8 cellular contexts compared by ENCODE assay signal in genomic region chr14:22471545-22472121, GRCh38.
DNase-seq lines count a peak whose midpoint lies in the region; TF ChIP-seq lines count a peak whose summit lies in the region.

No MANE protein-coding gene starts in this region.

- no peaks in the 10 kb centered on the region for H3K79me2 ChIP-seq in osteoblast (ENCODE audit: insufficient read depth, low read length)

- no peaks in the 10 kb centered on the region for H4K20me1 ChIP-seq in osteoblast (ENCODE audit: insufficient read depth, low read length)

- DNase-seq in EL, result peak; percentile 18
- peak; percentile 78 for DNase-seq in NCI-H69 (lab: John Stamatoyannopoulos, UW)
- DNase-seq in fibroblast of mammary gland (ENCODE audit: low read depth), result peak; percentile 37
- peak; percentile 82 for DNase-seq in osteoblast (ENCODE audit: insufficient read length, low spot score, missing footprints)
- DNase-seq in stimulated activated CD4-positive, alpha-beta T cell treated with anti-CD3 and anti-CD28 coated beads, Interleukin-12 subunit alpha, Interleukin-12 subunit beta, amount 100 ng/mL, for 4 hours, result no peak
- DNase-seq in NCI-H146 (lab: John Stamatoyannopoulos, UW), result no peak
- DNase-seq in KG1 (lab: John Stamatoyannopoulos, UW), result no peak
- no peak for DNase-seq in DMS53 (lab: John Stamatoyannopoulos, UW)

- H3K4me2 ChIP-seq in osteoblast (ENCODE audit: insufficient read depth, low read length), result no peak overlapping the region

- peak; percentile 46 for TF ChIP-seq CTCF in fibroblast of mammary gland (conservative IDR thresholded peaks at IDR 0.05; ENCODE audit: control insufficient read depth, insufficient read depth, low read depth, low read length)
- TF ChIP-seq CTCF in osteoblast (IDR thresholded peaks at IDR 0.05; ENCODE audit: extremely low read depth, low read depth, low read length), result peak; percentile 54

- H3K4me3 ChIP-seq in fibroblast of mammary gland (ENCODE audit: control insufficient read depth, low read depth, low read length) (no peak overlapping the region), osteoblast (ENCODE audit: insufficient read depth, low read length) (no peak overlapping the region)

- H3K27ac ChIP-seq in osteoblast (ENCODE audit: low read depth, low read length), result no peak overlapping the region

- no peaks in the 10 kb centered on the region for H3K9me3 ChIP-seq in osteoblast (ENCODE audit: low read depth, low read length)

- peaks cover 15% of the 10 kb centered on the region for H3K27me3 ChIP-seq in osteoblast (ENCODE audit: insufficient read depth, low read length)

- H3K4me1 ChIP-seq in osteoblast (ENCODE audit: insufficient read depth, low read length), result peaks cover 6% of the 10 kb centered on the region

- H2AFZ ChIP-seq in osteoblast (ENCODE audit: low read length), result no peak overlapping the region

- no peaks in the 10 kb centered on the region for H3K36me3 ChIP-seq in osteoblast (ENCODE audit: insufficient read depth, low read length)

Comparison
In these comparisons a context has a peak if more than half of its experiments do, and no peak if none do; other contexts are left out.
1. DNase-seq: peak in EL (single experiment), NCI-H69 (single experiment), fibroblast of mammary gland (single experiment) and osteoblast (single experiment); none in stimulated activated CD4-positive, alpha-beta T cell treated with anti-CD3 and anti-CD28 coated beads, Interleukin-12 subunit alpha, Interleukin-12 subunit beta, amount 100 ng/mL, for 4 hours (single experiment), NCI-H146 (single experiment), KG1 (single experiment) and DMS53 (single experiment).